In the genomic region with DNA sequence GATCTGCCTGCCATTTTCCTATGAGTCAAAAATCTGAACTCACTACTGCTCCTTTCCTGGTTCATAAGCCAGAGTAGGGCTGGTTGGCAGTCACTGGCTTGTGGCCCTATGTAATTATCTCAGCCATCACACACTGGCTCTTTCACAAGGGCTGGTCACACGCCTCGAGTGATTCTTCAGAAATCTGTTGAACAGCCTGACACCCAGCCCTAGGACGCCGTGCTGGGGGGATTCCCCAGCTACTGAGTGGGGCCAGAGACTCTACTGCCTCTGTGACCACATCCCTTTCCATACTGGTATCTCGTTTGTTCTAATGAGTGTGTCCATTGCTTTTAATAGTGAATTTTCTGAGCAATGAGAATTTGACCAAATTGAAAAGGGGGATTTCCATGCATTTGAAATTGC, we compare ENCODE assay signal across 1 cellular context.
TF ChIP-seq lines count a peak whose summit lies in the region.

No MANE protein-coding gene starts in this region.

TF ChIP-seq in GM12878, 131 proteins besides CTCF, POLR2A, EP300 and RAD21 (continued from another document):
- TF ChIP-seq TARDBP (IDR thresholded peaks at IDR 0.05; ENCODE audit: borderline replicate concordance) (no peak), TCF7 (IDR thresholded peaks at IDR 0.05; ENCODE audit: borderline replicate concordance) (no peak), YBX1 (IDR thresholded peaks at IDR 0.05) (no peak), ATF2 (IDR thresholded peaks at IDR 0.05; ENCODE audit: low read length) (peak; percentile 54; the same call in 1 of the 2 replicates), CBX5 (IDR thresholded peaks at IDR 0.05; ENCODE audit: low read depth) (0 out of 2 replicates have a peak, but pooled peaks have one; percentile 36), BCL3 (IDR thresholded peaks at IDR 0.05; ENCODE audit: borderline replicate concordance, insufficient read depth, low read depth, low read length, poor library complexity, severe bottlenecking) (peak; percentile 43), RELB (IDR thresholded peaks at IDR 0.05; ENCODE audit: low read depth) (peak; percentile 95), CHD2 (IDR thresholded peaks at IDR 0.05; ENCODE audit: borderline replicate concordance, low read depth, low read length) (no peak), ZNF384 (IDR thresholded peaks at IDR 0.05; ENCODE audit: borderline replicate concordance, low read depth, low read length) (peak; percentile 62; the same call in 1 of the 2 replicates), YY1 (IDR thresholded peaks at IDR 0.05; ENCODE audit: low read depth, low read length) (peak; percentile 52; the same call in 1 of the 2 replicates), POLR2AphosphoS2 (IDR thresholded peaks at IDR 0.05; ENCODE audit: low read depth, low read length) (no peak), SPI1 (IDR thresholded peaks at IDR 0.05; ENCODE audit: borderline replicate concordance, insufficient read depth, low read depth, low read length) (peak; percentile 51; the same call in 1 of the 2 replicates), MLLT1 (IDR thresholded peaks at IDR 0.05) (peak; percentile 85), JUNB (IDR thresholded peaks at IDR 0.05) (peak; percentile 35; the same call in 1 of the 2 replicates), CREB1 (IDR thresholded peaks at IDR 0.05; ENCODE audit: low read depth) (peak; percentile 14; the same call in 1 of the 2 replicates), ETV6 (conservative IDR thresholded peaks at IDR 0.05 in 1 of 2, IDR thresholded peaks at IDR 0.05 in 1 of 2; ENCODE audit: borderline replicate concordance in 1 of 2, low read depth in 1 of 2) (peak in 1 of 2 experiments; percentile 52; a peak in 1 of 4 replicates), CREM (IDR thresholded peaks at IDR 0.05; ENCODE audit: low read depth) (peak; percentile 20; the same call in 1 of the 2 replicates), SRF (IDR thresholded peaks at IDR 0.05; ENCODE audit: low read depth in 2 of 2, low read length in 2 of 2) (0 out of 4 replicates have a peak, but pooled peaks of 1 of the 2 experiments have one; percentile 17), HDGF (IDR thresholded peaks at IDR 0.05) (no peak), PKNOX1 (IDR thresholded peaks at IDR 0.05) (0 out of 2 replicates have a peak, but pooled peaks have one; percentile 15), ZSCAN29 (IDR thresholded peaks at IDR 0.05) (no peak), SUZ12 (IDR thresholded peaks at IDR 0.05; ENCODE audit: unreplicated experiment) (no peak), MAX (IDR thresholded peaks at IDR 0.05; ENCODE audit: low read depth, low read length) (no peak), ESRRA (IDR thresholded peaks at IDR 0.05; ENCODE audit: low read length) (no peak), NBN (IDR thresholded peaks at IDR 0.05) (peak; percentile 69), FOXM1 (IDR thresholded peaks at IDR 0.05; ENCODE audit: low read depth, low read length) (peak; percentile 78; the same call in 1 of the 2 replicates), ZNF217 (IDR thresholded peaks at IDR 0.05) (no peak), CUX1 (IDR thresholded peaks at IDR 0.05; ENCODE audit: insufficient replicate concordance, low read depth, low read length) (no peak), ATF7 (IDR thresholded peaks at IDR 0.05; ENCODE audit: low read depth) (peak; percentile 65), BHLHE40 (IDR thresholded peaks at IDR 0.05; ENCODE audit: borderline replicate concordance in 1 of 2, low read depth in 2 of 2, low read length in 1 of 2) (peak; percentile 47 to 66; a peak in 3 of 4 replicates), EED (IDR thresholded peaks at IDR 0.05; ENCODE audit: low read depth) (peak; percentile 71), MTA2 (IDR thresholded peaks at IDR 0.05; ENCODE audit: low read depth) (peak; percentile 88), ATF3 (IDR thresholded peaks at IDR 0.05; ENCODE audit: borderline replicate concordance, extremely low read depth, low read depth, low read length) (no peak), BCL11A (IDR thresholded peaks at IDR 0.05; ENCODE audit: low read depth, low read length) (peak; percentile 52; the same call in 1 of the 2 replicates), SKIL (IDR thresholded peaks at IDR 0.05; ENCODE audit: low read depth, poor library complexity, severe bottlenecking) (peak; percentile 18)
- TF ChIP-seq, protein P1, sequence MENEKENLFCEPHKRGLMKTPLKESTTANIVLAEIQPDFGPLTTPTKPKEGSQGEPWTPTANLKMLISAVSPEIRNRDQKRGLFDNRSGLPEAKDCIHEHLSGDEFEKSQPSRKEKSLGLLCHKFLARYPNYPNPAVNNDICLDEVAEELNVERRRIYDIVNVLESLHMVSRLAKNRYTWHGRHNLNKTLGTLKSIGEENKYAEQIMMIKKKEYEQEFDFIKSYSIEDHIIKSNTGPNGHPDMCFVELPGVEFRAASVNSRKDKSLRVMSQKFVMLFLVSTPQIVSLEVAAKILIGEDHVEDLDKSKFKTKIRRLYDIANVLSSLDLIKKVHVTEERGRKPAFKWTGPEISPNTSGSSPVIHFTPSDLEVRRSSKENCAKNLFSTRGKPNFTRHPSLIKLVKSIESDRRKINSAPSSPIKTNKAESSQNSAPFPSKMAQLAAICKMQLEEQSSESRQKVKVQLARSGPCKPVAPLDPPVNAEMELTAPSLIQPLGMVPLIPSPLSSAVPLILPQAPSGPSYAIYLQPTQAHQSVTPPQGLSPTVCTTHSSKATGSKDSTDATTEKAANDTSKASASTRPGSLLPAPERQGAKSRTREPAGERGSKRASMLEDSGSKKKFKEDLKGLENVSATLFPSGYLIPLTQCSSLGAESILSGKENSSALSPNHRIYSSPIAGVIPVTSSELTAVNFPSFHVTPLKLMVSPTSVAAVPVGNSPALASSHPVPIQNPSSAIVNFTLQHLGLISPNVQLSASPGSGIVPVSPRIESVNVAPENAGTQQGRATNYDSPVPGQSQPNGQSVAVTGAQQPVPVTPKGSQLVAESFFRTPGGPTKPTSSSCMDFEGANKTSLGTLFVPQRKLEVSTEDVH (IDR thresholded peaks at IDR 0.05; ENCODE audit: low read depth, partially characterized antibody): no peak
